ENCODE assay signal across 8 cellular contexts in the genomic region with DNA sequence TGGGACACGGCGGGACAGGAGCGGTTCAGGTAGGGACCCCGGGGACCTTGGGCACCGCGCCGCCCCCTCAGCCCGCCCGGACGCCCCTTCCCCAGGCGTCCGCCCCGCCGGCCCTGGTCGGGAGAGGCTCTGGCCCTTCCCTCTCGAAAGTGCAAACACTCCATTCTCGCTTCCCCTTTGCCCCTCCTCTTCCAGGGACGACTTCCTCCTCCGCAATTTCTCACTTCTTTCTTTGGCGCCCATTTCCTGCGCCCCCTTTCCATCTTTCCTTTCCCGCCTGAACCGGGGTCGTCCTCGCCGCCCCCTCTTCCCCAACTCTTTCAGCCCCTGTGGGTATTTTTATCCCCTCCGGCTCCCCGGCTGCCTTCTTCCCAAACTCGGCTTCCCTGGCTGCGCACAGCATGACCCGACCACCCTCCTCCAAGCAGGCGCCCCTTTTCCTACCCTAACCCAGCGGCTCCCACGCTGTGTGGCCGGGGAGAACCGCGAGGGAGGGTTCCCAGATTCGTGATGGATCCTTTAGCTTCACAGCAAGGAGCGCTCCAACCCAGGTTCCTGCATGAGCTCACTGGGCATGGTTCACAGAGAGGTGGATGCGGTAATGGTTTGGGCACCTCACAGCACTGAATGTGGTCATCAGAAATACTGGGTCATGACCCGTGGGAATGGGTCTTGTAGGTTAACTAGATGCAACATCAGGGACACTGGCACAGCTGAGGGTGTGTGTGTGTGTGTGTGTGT. TPM values are rescaled to one million over a fixed set of nuclear protein-coding genes. Genes with fewer than 3 reads are reported as not detected.
DNase-seq lines count a peak whose midpoint lies in the region; ATAC-seq and TF ChIP-seq lines count a peak whose summit lies in the region.

No MANE protein-coding gene starts in this region.

- H3K27ac Mint-ChIP-seq in activated T-cell treated with anti-CD3 and anti-CD28 coated beads, Interleukin-2, amount 50 U/mL, for 24 hours: no peak overlapping the region
- no peak overlapping the region for H3K27ac Mint-ChIP-seq in stimulated activated naive CD8-positive, alpha-beta T cell treated with anti-CD3 and anti-CD28 coated beads, Interleukin-15, Interleukin-2, amounts not matched to agents 100 ng/mL and 50 ng/mL, for 24 hours

- TF ChIP-seq CTCF in astrocyte of the spinal cord (IDR thresholded peaks at IDR 0.05; ENCODE audit: low read depth, low read length): no peak
- no peak for TF ChIP-seq CTCF in kidney epithelial cell (IDR thresholded peaks at IDR 0.05; ENCODE audit: insufficient read depth, low read length, poor library complexity, severe bottlenecking)

- no peaks in the 10 kb centered on the region for H3K36me3 ChIP-seq in kidney epithelial cell (ENCODE audit: control insufficient read depth, insufficient read depth, low read length)

- peak overlapping the region; percentile 69 for H3K4me3 Mint-ChIP-seq in activated T-cell treated with anti-CD3 and anti-CD28 coated beads, Interleukin-2, amount 50 U/mL, for 24 hours
- H3K4me3 Mint-ChIP-seq in stimulated activated naive CD8-positive, alpha-beta T cell treated with anti-CD3 and anti-CD28 coated beads, Interleukin-15, Interleukin-2, amounts not matched to agents 100 ng/mL and 50 ng/mL, for 24 hours: peak overlapping the region; percentile 73

- H3K4me1 Mint-ChIP-seq in activated T-cell treated with anti-CD3 and anti-CD28 coated beads, Interleukin-2, amount 50 U/mL, for 24 hours (ENCODE audit: low read depth): peaks cover 13% of the 10 kb centered on the region
- H3K4me1 Mint-ChIP-seq in stimulated activated naive CD8-positive, alpha-beta T cell treated with anti-CD3 and anti-CD28 coated beads, Interleukin-15, Interleukin-2, amounts not matched to agents 100 ng/mL and 50 ng/mL, for 24 hours (ENCODE audit: low read depth): peaks cover 12% of the 10 kb centered on the region

- peak; percentile 28 for DNase-seq in activated T-cell treated with anti-CD3 and anti-CD28 coated beads, Interleukin-2, amount 50 U/mL, for 24 hours
- DNase-seq in activated T-cell treated with anti-CD3 and anti-CD28 coated beads for 4 hours (no peak), NCI-H524 treated with DMSO at 0.1 percent for 48 hours (lab: John Stamatoyannopoulos, UW) (peak; percentile 26), astrocyte of the spinal cord (ENCODE audit: low read depth, low spot score) (no peak), kidney epithelial cell (ENCODE audit: low read depth) (no peak), middle frontal gyrus (ENCODE audit: extremely low spot score, low spot score) (no peak)

- in situ Hi-C loops in astrocyte of the spinal cord (cut with HindIII; ENCODE audit: low sequenced_read_pairs): no loop called here

- peak overlapping the region; percentile 37 for H3K4me3 ChIP-seq in astrocyte of the spinal cord (ENCODE audit: low read depth, low read length)
- H3K4me3 ChIP-seq in kidney epithelial cell (ENCODE audit: low read depth, low read length): peak overlapping the region; percentile 44

- H3K36me3 Mint-ChIP-seq in activated T-cell treated with anti-CD3 and anti-CD28 coated beads, Interleukin-2, amount 50 U/mL, for 24 hours (ENCODE audit: low read depth): no peaks in the 10 kb centered on the region
- no peaks in the 10 kb centered on the region for H3K36me3 Mint-ChIP-seq in stimulated activated naive CD8-positive, alpha-beta T cell treated with anti-CD3 and anti-CD28 coated beads, Interleukin-15, Interleukin-2, amounts not matched to agents 100 ng/mL and 50 ng/mL, for 24 hours (ENCODE audit: low read depth)

- peak; percentile 3 for ATAC-seq in HG02938 (IDR thresholded peaks at IDR 0.05; ENCODE audit: unreplicated experiment)

- peaks cover 10% of the 10 kb centered on the region for H3K27me3 ChIP-seq in kidney epithelial cell (ENCODE audit: control insufficient read depth, insufficient read depth, low read length)

- H3K9me3 Mint-ChIP-seq in activated T-cell treated with anti-CD3 and anti-CD28 coated beads, Interleukin-2, amount 50 U/mL, for 24 hours: no peaks in the 10 kb centered on the region
- H3K9me3 Mint-ChIP-seq in stimulated activated naive CD8-positive, alpha-beta T cell treated with anti-CD3 and anti-CD28 coated beads, Interleukin-15, Interleukin-2, amounts not matched to agents 100 ng/mL and 50 ng/mL, for 24 hours: peaks cover 4% of the 10 kb centered on the region

- peaks cover 59% of the 10 kb centered on the region for H3K27me3 Mint-ChIP-seq in activated T-cell treated with anti-CD3 and anti-CD28 coated beads, Interleukin-2, amount 50 U/mL, for 24 hours
- H3K27me3 Mint-ChIP-seq in stimulated activated naive CD8-positive, alpha-beta T cell treated with anti-CD3 and anti-CD28 coated beads, Interleukin-15, Interleukin-2, amounts not matched to agents 100 ng/mL and 50 ng/mL, for 24 hours: peaks cover 34% of the 10 kb centered on the region

RNA-seq across cellular contexts. Expression of a gene that starts 0.7 kb away (rescaled TPM):
- 1.1 and 1.3 TPM in 2 replicates for total RNA-seq in kidney epithelial cell

Comparison
In these comparisons a context has a peak if more than half of its experiments do, and no peak if none do; other contexts are left out.
1. DNase-seq: peak in activated T-cell treated with anti-CD3 and anti-CD28 coated beads, Interleukin-2, amount 50 U/mL, for 24 hours (single experiment) and NCI-H524 treated with DMSO at 0.1 percent for 48 hours (single experiment); none in activated T-cell treated with anti-CD3 and anti-CD28 coated beads for 4 hours (single experiment), astrocyte of the spinal cord (single experiment), kidney epithelial cell (single experiment) and middle frontal gyrus (single experiment).